In the genomic region with DNA sequence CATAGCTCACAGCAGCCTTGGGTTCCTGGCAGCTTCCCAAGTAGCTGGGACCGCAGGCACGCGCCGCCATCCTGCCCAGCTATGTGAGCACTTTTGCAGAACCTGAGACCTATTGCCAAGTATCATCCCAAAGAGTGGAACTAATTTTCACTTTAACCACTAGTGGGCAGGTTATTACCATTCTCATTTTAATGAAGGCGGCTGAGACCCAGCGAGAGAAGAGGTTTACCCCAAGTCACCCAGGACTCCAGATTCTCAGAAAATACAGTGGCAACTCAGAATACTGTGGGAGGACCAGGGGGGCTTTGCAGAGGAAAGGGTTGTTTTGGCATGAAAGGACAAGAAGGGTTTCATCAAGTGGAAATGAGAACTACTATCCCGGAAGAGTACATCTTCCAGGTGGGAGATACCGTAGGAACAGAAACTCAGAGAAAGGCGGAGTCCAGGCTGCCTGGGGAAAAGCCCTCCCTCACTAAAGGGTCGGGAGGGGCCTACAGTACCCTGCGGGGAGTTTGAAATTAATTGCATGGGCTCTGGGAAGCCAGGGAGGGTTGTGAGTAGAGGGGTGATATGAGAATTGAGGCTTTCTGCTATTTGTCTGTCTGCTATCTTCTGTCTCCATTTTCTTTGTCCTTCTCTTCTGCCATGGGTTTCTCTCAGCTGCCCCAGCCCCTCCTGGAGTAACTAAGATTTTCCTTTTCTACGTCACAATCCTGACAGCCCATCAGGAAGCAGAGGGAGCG, we compare ENCODE assay signal across 8 cellular contexts. TPM values are rescaled to one million over a fixed set of nuclear protein-coding genes. Genes with fewer than 3 reads are reported as not detected.
DNase-seq lines count a peak whose midpoint lies in the region; ATAC-seq, FAIRE-seq and TF ChIP-seq lines count a peak whose summit lies in the region.

No MANE protein-coding gene starts in this region.

- H3K36me3 Mint-ChIP-seq in activated CD8-positive, alpha-beta T cell treated with anti-CD3 and anti-CD28 coated beads, Interleukin-2, amount 10 ng/mL, durations not matched to agents 7 days and 5 days (ENCODE audit: low read depth): no peaks in the 10 kb centered on the region
- no peaks in the 10 kb centered on the region for H3K36me3 Mint-ChIP-seq in naive thymus-derived CD8-positive, alpha-beta T cell

- CTCF ChIA-PET in activated CD8-positive, alpha-beta T cell treated with anti-CD3 and anti-CD28 coated beads, Interleukin-2, amount 10 ng/mL, durations not matched to agents 7 days and 5 days (lab: Charles Lee): interaction anchor here (0.5 to 9.6 kb wide), 29 partner anchors 13 to 303 kb away, joined by 3 to 254 read pairs (median 3); a partner anchor contains a TSS

- peaks cover 0 to 21% (median 0%) of the 10 kb centered on the region in 4 donors for H3K27me3 ChIP-seq in esophagus squamous epithelium

- FAIRE-seq in urothelium cell line (lab: Jason Lieb, UNC): peak; percentile 20

- H3K4me1 Mint-ChIP-seq in activated CD8-positive, alpha-beta T cell treated with anti-CD3 and anti-CD28 coated beads, Interleukin-2, amount 10 ng/mL, durations not matched to agents 7 days and 5 days (ENCODE audit: low read depth): peaks cover 47% of the 10 kb centered on the region
- peaks cover 10 to 46% (median 28%) of the 10 kb centered on the region in 4 donors for H3K4me1 Mint-ChIP-seq in naive thymus-derived CD8-positive, alpha-beta T cell

- peak overlapping the region in 1 of 4 donors; percentile 18 for H3K4me3 ChIP-seq in esophagus squamous epithelium

- H3K36me3 ChIP-seq in esophagus squamous epithelium: peaks cover 0 to under 1% (median 0%) of the 10 kb centered on the region in 3 donors

- DNase-seq in DMS114 treated with DMSO at 0.1 percent for 48 hours (lab: John Stamatoyannopoulos, UW; ENCODE audit: unreplicated experiment) (peak; percentile 88), HS-5 (ENCODE audit: low read depth) (peak; percentile 86), NCI-H524 treated with DMSO at 0.1 percent for 48 hours (lab: John Stamatoyannopoulos, UW) (peak; percentile 68), esophagus squamous epithelium (lab: John Stamatoyannopoulos, UW) (no peak), urothelium cell line (ENCODE audit: low spot score) (peak; percentile 86), mesenteric fat pad (ENCODE audit: low spot score) (no peak)
- peak; percentile 72 for DNase-seq in activated CD8-positive, alpha-beta T cell treated with anti-CD3 and anti-CD28 coated beads, Interleukin-2, amount 10 ng/mL, durations not matched to agents 7 days and 5 days
- peak in 8 of 10 donors; percentile 23 to 78 (median 58) for DNase-seq in naive thymus-derived CD8-positive, alpha-beta T cell

- H3K9me3 Mint-ChIP-seq in activated CD8-positive, alpha-beta T cell treated with anti-CD3 and anti-CD28 coated beads, Interleukin-2, amount 10 ng/mL, durations not matched to agents 7 days and 5 days (ENCODE audit: insufficient read depth): no peaks in the 10 kb centered on the region
- no peaks in the 10 kb centered on the region for H3K9me3 Mint-ChIP-seq in naive thymus-derived CD8-positive, alpha-beta T cell

- intact Hi-C loops in esophagus squamous epithelium (cut with DNase I): no loop called here

- no peaks in the 10 kb centered on the region for H3K27me3 Mint-ChIP-seq in activated CD8-positive, alpha-beta T cell treated with anti-CD3 and anti-CD28 coated beads, Interleukin-2, amount 10 ng/mL, durations not matched to agents 7 days and 5 days (ENCODE audit: low read depth)
- no peaks in the 10 kb centered on the region for H3K27me3 Mint-ChIP-seq in naive thymus-derived CD8-positive, alpha-beta T cell

- no peaks in the 10 kb centered on the region for H3K9me3 ChIP-seq in esophagus squamous epithelium

- no peak for TF ChIP-seq POLR2A in esophagus squamous epithelium (IDR thresholded peaks at IDR 0.05)

- ATAC-seq in activated CD8-positive, alpha-beta T cell treated with anti-CD3 and anti-CD28 coated beads, Interleukin-2, amount 10 ng/mL, durations not matched to agents 7 days and 5 days: peak; percentile 80
- ATAC-seq in naive thymus-derived CD8-positive, alpha-beta T cell: peak; percentile 70 to 92

- POLR2A ChIA-PET in activated CD8-positive, alpha-beta T cell treated with anti-CD3 and anti-CD28 coated beads, Interleukin-2, amount 10 ng/mL, durations not matched to agents 7 days and 5 days (lab: Charles Lee): interaction anchor here (0.5 to 5.0 kb wide), 8 partner anchors 17 to 80 kb away, joined by 3 to 37 read pairs (median 4); a partner anchor contains a TSS
- POLR2A ChIA-PET in naive thymus-derived CD8-positive, alpha-beta T cell (lab: Charles Lee): interaction anchor here (0.6 to 2.2 kb wide), 3 partner anchors 42 to 78 kb away, joined by 3 to 14 read pairs (median 8); a partner anchor contains a TSS

- TF ChIP-seq CTCF in esophagus squamous epithelium (IDR thresholded peaks at IDR 0.05): peak; percentile 72 to 86 (median 77)

- H3K4me1 ChIP-seq in esophagus squamous epithelium: peaks cover 19 to 59% (median 19%) of the 10 kb centered on the region in 3 donors

- peak overlapping the region; percentile 63 for H3K4me3 Mint-ChIP-seq in activated CD8-positive, alpha-beta T cell treated with anti-CD3 and anti-CD28 coated beads, Interleukin-2, amount 10 ng/mL, durations not matched to agents 7 days and 5 days
- peak overlapping the region; percentile 62 to 86 (median 72) for H3K4me3 Mint-ChIP-seq in naive thymus-derived CD8-positive, alpha-beta T cell

- H3K27ac ChIP-seq in esophagus squamous epithelium: peak overlapping the region in 2 of 4 donors; percentile 11 to 28

- WGBS in esophagus squamous epithelium, 2 donors: 4% methylated on average over 11 to 12 of the region's 13 CpGs

- peak overlapping the region; percentile 85 for H3K27ac Mint-ChIP-seq in activated CD8-positive, alpha-beta T cell treated with anti-CD3 and anti-CD28 coated beads, Interleukin-2, amount 10 ng/mL, durations not matched to agents 7 days and 5 days
- peak overlapping the region in 9 of 10 donors; percentile 29 to 95 (median 70) for H3K27ac Mint-ChIP-seq in naive thymus-derived CD8-positive, alpha-beta T cell

RNA-seq across cellular contexts. Expression of a gene that starts 7.2 kb away (rescaled TPM):
- 10 to 100 TPM; 16.8 to 17.8 TPM for total RNA-seq in activated CD8-positive, alpha-beta T cell treated with anti-CD3 and anti-CD28 coated beads, Interleukin-2, amount 10 ng/mL, durations not matched to agents 7 days and 5 days
- total RNA-seq in esophagus squamous epithelium (10 to 100 TPM; 21.4 to 36.6 (median 23.1) TPM), mesenteric fat pad (31.9 TPM)
- total RNA-seq in naive thymus-derived CD8-positive, alpha-beta T cell: 1 to 10 TPM; 1.2 TPM
- polyA plus RNA-seq in naive thymus-derived CD8-positive, alpha-beta T cell: 1 to 10 TPM in 1 of 3 donors, under 1 TPM in 2; 0.16 to 1.4 (median 0.22) TPM

RNA-seq across cellular contexts. Expression of a gene that starts 31.7 kb away (rescaled TPM):
- 10 to 100 TPM in 1 of 2 experiments, 1 to 10 TPM in 1; 8.5 to 10.3 TPM for total RNA-seq in activated CD8-positive, alpha-beta T cell treated with anti-CD3 and anti-CD28 coated beads, Interleukin-2, amount 10 ng/mL, durations not matched to agents 7 days and 5 days
- total RNA-seq in esophagus squamous epithelium (100 to 1,000 TPM; 322 to 480 (median 403) TPM), mesenteric fat pad (901 TPM)
- total RNA-seq in naive thymus-derived CD8-positive, alpha-beta T cell: 1 to 10 TPM; 2.0 to 2.7 TPM
- 1 to 10 TPM in 1 of 3 donors, under 1 TPM in 2; 0.62 to 4.0 (median 0.75) TPM for polyA plus RNA-seq in naive thymus-derived CD8-positive, alpha-beta T cell

RNA-seq across cellular contexts. Expression of a gene that starts 47.7 kb away (rescaled TPM):
- total RNA-seq in activated CD8-positive, alpha-beta T cell treated with anti-CD3 and anti-CD28 coated beads, Interleukin-2, amount 10 ng/mL, durations not matched to agents 7 days and 5 days: 10 to 100 TPM; 31.8 to 33.8 TPM
- total RNA-seq in esophagus squamous epithelium (10 to 100 TPM; 10.5 to 17.7 (median 15.7) TPM), mesenteric fat pad (34.3 TPM)
- 10 to 100 TPM; 16.8 to 21.4 TPM for total RNA-seq in naive thymus-derived CD8-positive, alpha-beta T cell
- polyA plus RNA-seq in naive thymus-derived CD8-positive, alpha-beta T cell: 10 to 100 TPM in 1 of 3 donors, 1 to 10 TPM in 2; 6.0 to 16.4 (median 9.7) TPM

Comparison
In these comparisons a context has a peak if more than half of its experiments do, and no peak if none do; other contexts are left out.
1. DNase-seq: peak in DMS114 treated with DMSO at 0.1 percent for 48 hours (single experiment), HS-5 (single experiment), NCI-H524 treated with DMSO at 0.1 percent for 48 hours (single experiment), activated CD8-positive, alpha-beta T cell treated with anti-CD3 and anti-CD28 coated beads, Interleukin-2, amount 10 ng/mL, durations not matched to agents 7 days and 5 days (single experiment), naive thymus-derived CD8-positive, alpha-beta T cell (8 of 10) and urothelium cell line (single experiment); none in esophagus squamous epithelium (single experiment) and mesenteric fat pad (single experiment).
2. RNA of a gene that starts 7.2 kb away (total RNA-seq): 31.9 TPM in mesenteric fat pad (single experiment), 21.4 to 36.6 TPM in esophagus squamous epithelium and 16.8 to 17.8 TPM in activated CD8-positive, alpha-beta T cell treated with anti-CD3 and anti-CD28 coated beads, Interleukin-2, amount 10 ng/mL, durations not matched to agents 7 days and 5 days; 1.2 TPM in naive thymus-derived CD8-positive, alpha-beta T cell; every median in the first group is over 4 times any median in the second.
3. RNA of a gene that starts 31.7 kb away (total RNA-seq): 901 TPM in mesenteric fat pad (single experiment) and 322 to 480 TPM in esophagus squamous epithelium; 8.5 to 10.3 TPM in activated CD8-positive, alpha-beta T cell treated with anti-CD3 and anti-CD28 coated beads, Interleukin-2, amount 10 ng/mL, durations not matched to agents 7 days and 5 days and 2.0 to 2.7 TPM in naive thymus-derived CD8-positive, alpha-beta T cell; every median in the first group is over 10 times any median in the second.